Comparison of ENCODE assay signal across 1 cellular context in the genomic region with DNA sequence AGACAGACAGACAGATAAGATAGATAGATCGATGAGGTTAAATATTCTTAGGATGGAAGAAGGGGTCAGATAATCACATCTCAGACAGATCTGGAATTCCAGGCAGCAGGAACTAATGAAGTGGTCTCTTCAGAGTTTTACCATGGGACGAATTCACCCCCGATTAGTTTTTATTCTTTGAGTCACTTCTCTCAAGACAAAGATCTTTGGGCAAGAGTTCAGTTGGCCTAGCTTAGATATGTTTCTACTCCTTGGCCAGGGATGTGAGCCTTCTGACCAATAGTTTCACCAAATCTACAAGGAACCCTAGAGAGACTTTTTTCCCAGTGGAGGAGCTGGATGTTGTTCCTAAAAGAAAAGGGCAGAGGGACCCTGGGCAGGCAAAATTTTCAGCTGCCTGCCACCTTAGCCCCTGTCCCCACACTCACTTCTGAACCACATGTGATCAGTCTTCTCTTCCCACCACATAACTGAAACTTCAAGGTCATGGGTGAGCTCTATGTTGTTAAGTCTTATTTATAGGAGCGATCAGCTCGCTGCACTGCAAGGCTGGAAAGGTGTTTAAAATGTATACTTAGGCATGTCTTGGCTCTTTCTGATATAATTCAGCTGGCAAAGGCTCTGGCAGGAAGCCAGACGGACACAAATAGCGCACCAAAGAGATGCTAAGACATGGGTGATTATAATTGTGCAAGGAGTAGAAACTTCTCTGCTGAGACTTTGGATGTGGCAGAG.
TF ChIP-seq lines count a peak whose summit lies in the region.

No MANE protein-coding gene starts in this region.

TF ChIP-seq in GM23338, 12 proteins besides CTCF, POLR2A, EP300 and RAD21:
- TF ChIP-seq, protein P1, sequence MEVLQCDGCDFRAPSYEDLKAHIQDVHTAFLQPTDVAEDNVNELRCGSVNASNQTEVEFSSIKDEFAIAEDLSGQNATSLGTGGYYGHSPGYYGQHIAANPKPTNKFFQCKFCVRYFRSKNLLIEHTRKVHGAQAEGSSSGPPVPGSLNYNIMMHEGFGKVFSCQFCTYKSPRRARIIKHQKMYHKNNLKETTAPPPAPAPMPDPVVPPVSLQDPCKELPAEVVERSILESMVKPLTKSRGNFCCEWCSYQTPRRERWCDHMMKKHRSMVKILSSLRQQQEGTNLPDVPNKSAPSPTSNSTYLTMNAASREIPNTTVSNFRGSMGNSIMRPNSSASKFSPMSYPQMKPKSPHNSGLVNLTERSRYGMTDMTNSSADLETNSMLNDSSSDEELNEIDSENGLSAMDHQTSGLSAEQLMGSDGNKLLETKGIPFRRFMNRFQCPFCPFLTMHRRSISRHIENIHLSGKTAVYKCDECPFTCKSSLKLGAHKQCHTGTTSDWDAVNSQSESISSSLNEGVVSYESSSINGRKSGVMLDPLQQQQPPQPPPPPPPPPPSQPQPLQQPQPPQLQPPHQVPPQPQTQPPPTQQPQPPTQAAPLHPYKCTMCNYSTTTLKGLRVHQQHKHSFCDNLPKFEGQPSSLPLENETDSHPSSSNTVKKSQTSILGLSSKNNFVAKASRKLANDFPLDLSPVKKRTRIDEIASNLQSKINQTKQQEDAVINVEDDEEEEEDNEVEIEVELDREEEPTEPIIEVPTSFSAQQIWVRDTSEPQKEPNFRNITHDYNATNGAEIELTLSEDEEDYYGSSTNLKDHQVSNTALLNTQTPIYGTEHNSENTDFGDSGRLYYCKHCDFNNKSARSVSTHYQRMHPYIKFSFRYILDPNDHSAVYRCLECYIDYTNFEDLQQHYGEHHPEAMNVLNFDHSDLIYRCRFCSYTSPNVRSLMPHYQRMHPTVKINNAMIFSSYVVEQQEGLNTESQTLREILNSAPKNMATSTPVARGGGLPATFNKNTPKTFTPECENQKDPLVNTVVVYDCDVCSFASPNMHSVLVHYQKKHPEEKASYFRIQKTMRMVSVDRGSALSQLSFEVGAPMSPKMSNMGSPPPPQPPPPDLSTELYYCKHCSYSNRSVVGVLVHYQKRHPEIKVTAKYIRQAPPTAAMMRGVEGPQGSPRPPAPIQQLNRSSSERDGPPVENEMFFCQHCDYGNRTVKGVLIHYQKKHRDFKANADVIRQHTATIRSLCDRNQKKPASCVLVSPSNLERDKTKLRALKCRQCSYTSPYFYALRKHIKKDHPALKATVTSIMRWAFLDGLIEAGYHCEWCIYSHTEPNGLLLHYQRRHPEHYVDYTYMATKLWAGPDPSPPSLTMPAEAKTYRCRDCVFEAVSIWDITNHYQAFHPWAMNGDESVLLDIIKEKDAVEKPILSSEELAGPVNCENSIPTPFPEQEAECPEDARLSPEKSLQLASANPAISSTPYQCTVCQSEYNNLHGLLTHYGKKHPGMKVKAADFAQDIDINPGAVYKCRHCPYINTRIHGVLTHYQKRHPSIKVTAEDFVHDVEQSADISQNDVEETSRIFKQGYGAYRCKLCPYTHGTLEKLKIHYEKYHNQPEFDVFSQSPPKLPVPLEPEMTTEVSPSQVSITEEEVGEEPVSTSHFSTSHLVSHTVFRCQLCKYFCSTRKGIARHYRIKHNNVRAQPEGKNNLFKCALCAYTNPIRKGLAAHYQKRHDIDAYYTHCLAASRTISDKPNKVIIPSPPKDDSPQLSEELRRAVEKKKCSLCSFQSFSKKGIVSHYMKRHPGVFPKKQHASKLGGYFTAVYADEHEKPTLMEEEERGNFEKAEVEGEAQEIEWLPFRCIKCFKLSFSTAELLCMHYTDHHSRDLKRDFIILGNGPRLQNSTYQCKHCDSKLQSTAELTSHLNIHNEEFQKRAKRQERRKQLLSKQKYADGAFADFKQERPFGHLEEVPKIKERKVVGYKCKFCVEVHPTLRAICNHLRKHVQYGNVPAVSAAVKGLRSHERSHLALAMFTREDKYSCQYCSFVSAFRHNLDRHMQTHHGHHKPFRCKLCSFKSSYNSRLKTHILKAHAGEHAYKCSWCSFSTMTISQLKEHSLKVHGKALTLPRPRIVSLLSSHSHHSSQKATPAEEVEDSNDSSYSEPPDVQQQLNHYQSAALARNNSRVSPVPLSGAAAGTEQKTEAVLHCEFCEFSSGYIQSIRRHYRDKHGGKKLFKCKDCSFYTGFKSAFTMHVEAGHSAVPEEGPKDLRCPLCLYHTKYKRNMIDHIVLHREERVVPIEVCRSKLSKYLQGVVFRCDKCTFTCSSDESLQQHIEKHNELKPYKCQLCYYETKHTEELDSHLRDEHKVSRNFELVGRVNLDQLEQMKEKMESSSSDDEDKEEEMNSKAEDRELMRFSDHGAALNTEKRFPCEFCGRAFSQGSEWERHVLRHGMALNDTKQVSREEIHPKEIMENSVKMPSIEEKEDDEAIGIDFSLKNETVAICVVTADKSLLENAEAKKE (CRISPR knock-in tag; IDR thresholded peaks at IDR 0.05) = no peak
- TF ChIP-seq JUNB (IDR thresholded peaks at IDR 0.05; ENCODE audit: unreplicated experiment) = no peak
- TF ChIP-seq, protein P2, sequence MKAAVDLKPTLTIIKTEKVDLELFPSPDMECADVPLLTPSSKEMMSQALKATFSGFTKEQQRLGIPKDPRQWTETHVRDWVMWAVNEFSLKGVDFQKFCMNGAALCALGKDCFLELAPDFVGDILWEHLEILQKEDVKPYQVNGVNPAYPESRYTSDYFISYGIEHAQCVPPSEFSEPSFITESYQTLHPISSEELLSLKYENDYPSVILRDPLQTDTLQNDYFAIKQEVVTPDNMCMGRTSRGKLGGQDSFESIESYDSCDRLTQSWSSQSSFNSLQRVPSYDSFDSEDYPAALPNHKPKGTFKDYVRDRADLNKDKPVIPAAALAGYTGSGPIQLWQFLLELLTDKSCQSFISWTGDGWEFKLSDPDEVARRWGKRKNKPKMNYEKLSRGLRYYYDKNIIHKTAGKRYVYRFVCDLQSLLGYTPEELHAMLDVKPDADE (IDR thresholded peaks at IDR 0.05) = no peak
- no peak for TF ChIP-seq CREB1 (CRISPR knock-in tag; IDR thresholded peaks at IDR 0.05; ENCODE audit: low read depth)
- TF ChIP-seq ZNF114 (CRISPR knock-in tag; IDR thresholded peaks at IDR 0.05) = no peak
- TF ChIP-seq NANOG (IDR thresholded peaks at IDR 0.05; ENCODE audit: borderline replicate concordance) = no peak
- TF ChIP-seq, protein P3, sequence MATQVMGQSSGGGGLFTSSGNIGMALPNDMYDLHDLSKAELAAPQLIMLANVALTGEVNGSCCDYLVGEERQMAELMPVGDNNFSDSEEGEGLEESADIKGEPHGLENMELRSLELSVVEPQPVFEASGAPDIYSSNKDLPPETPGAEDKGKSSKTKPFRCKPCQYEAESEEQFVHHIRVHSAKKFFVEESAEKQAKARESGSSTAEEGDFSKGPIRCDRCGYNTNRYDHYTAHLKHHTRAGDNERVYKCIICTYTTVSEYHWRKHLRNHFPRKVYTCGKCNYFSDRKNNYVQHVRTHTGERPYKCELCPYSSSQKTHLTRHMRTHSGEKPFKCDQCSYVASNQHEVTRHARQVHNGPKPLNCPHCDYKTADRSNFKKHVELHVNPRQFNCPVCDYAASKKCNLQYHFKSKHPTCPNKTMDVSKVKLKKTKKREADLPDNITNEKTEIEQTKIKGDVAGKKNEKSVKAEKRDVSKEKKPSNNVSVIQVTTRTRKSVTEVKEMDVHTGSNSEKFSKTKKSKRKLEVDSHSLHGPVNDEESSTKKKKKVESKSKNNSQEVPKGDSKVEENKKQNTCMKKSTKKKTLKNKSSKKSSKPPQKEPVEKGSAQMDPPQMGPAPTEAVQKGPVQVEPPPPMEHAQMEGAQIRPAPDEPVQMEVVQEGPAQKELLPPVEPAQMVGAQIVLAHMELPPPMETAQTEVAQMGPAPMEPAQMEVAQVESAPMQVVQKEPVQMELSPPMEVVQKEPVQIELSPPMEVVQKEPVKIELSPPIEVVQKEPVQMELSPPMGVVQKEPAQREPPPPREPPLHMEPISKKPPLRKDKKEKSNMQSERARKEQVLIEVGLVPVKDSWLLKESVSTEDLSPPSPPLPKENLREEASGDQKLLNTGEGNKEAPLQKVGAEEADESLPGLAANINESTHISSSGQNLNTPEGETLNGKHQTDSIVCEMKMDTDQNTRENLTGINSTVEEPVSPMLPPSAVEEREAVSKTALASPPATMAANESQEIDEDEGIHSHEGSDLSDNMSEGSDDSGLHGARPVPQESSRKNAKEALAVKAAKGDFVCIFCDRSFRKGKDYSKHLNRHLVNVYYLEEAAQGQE (IDR thresholded peaks at IDR 0.05; ENCODE audit: unreplicated experiment) = no peak
- no peak for TF ChIP-seq POLR2AphosphoS5 (IDR thresholded peaks at IDR 0.05; ENCODE audit: low read depth)
- TF ChIP-seq EZH2 (IDR thresholded peaks at IDR 0.05; ENCODE audit: low read depth, unreplicated experiment) = no peak
- no peak for TF ChIP-seq EZH2phosphoT487 (IDR thresholded peaks at IDR 0.05; ENCODE audit: unreplicated experiment)
- no peak for TF ChIP-seq STAT1 (IDR thresholded peaks at IDR 0.05; ENCODE audit: unreplicated experiment)
- TF ChIP-seq ZNF331 (CRISPR knock-in tag; IDR thresholded peaks at IDR 0.05; ENCODE audit: low read depth) = no peak
